ENCODE assay signal across 28 cellular contexts in genomic region chr10:130547368-130547767, GRCh38.
A peak's percentile ranks its signal among the peaks of the same experiment; 100 is the strongest.
DNase-seq lines count a peak whose midpoint lies in the region; ATAC-seq and TF ChIP-seq lines count a peak whose summit lies in the region.
"Had no signal": no experiment of that assay in that cellular context is flagged by ENCODE, and none has a peak within 500 bp of the region (broad histone marks: within the 10 kb centered on the region; RNA-seq: fewer than 3 reads in every experiment).

No MANE protein-coding gene starts in this region.

- H3K9me3 Mint-ChIP-seq in neural crest cell = no peaks in the 10 kb centered on the region
- H3K9me3 Mint-ChIP-seq: activated naive CD8-positive, alpha-beta T cell treated with anti-CD3 and anti-CD28 coated beads, Interleukin-2, amount 10 ng/mL, durations not matched to agents 7 days and 5 days; activated T-helper 1 cell treated with anti-CD3 and anti-CD28 coated beads, Interleukin-12 subunit alpha, Interleukin-12 subunit beta, Interleukin-2, Interleukin-4 antibody, amounts not matched to agents 30 ng/mL and 10 ng/mL and 1 ng/mL, durations not matched to agents 14 hours and 24 hours and 36 hours had no signal

- H3K4me3 ChIP-seq in H7 (ENCODE audit: insufficient read depth, low read depth, low read length) = no peak overlapping the region
- H3K4me3 ChIP-seq: A549, body of pancreas, coronary artery, SJSA1, spleen had no signal

- no peaks in the 10 kb centered on the region for H3K27me3 ChIP-seq in H7 (ENCODE audit: control insufficient read depth, insufficient read depth, low read length)
- H3K27me3 ChIP-seq: SJSA1 had no signal

- no peak overlapping the region for H3K27ac Mint-ChIP-seq in neural crest cell (ENCODE audit: unreplicated experiment)
- H3K27ac Mint-ChIP-seq: activated naive CD8-positive, alpha-beta T cell treated with anti-CD3 and anti-CD28 coated beads, Interleukin-2, amount 10 ng/mL, durations not matched to agents 7 days and 5 days; activated T-helper 1 cell treated with anti-CD3 and anti-CD28 coated beads, Interleukin-12 subunit alpha, Interleukin-12 subunit beta, Interleukin-2, Interleukin-4 antibody, amounts not matched to agents 30 ng/mL and 10 ng/mL and 1 ng/mL, durations not matched to agents 14 hours and 24 hours and 36 hours; CD14-positive monocyte; naive thymus-derived CD4-positive, alpha-beta T cell had no signal

- H3K4me1 Mint-ChIP-seq in neural crest cell = no peaks in the 10 kb centered on the region
- H3K4me1 Mint-ChIP-seq: activated naive CD8-positive, alpha-beta T cell treated with anti-CD3 and anti-CD28 coated beads, Interleukin-2, amount 10 ng/mL, durations not matched to agents 7 days and 5 days; CD14-positive monocyte; naive thymus-derived CD4-positive, alpha-beta T cell had no signal

- ATAC-seq in HG03097 (IDR thresholded peaks at IDR 0.05; ENCODE audit: low FRiP score, unreplicated experiment) (no peak), GM21381 (IDR thresholded peaks at IDR 0.05; ENCODE audit: unreplicated experiment) (no peak)
- ATAC-seq: body of pancreas; naive thymus-derived CD4-positive, alpha-beta T cell; PC-3 had no signal

- H3K27ac ChIP-seq in VCaP = no peak overlapping the region
- H3K27ac ChIP-seq: A549, body of pancreas, coronary artery, SJSA1, spleen had no signal

- peak; percentile 52; the same call in 1 of the 2 replicates for TF ChIP-seq CTCF in VCaP (conservative IDR thresholded peaks at IDR 0.05)
- peak; percentile 41 for TF ChIP-seq CTCF in neural crest cell (conservative IDR thresholded peaks at IDR 0.05)

- peak; percentile 41 for DNase-seq in NCI-H748 (lab: John Stamatoyannopoulos, UW; ENCODE audit: unreplicated experiment)
- DNase-seq in NCI-H748 treated with DMSO at 0.1 percent for 48 hours (lab: John Stamatoyannopoulos, UW) = no peak
- DNase-seq in H7 = peak; percentile 65
- DNase-seq in neural crest cell (ENCODE audit: low read depth, low spot score) = no peak
- DNase-seq in GDM1 (lab: John Stamatoyannopoulos, UW) = no peak
- DNase-seq: activated CD4-positive, CD25-positive, alpha-beta regulatory T cell treated with anti-CD3 and anti-CD28 coated beads, Interleukin-2, amount 50 U/mL, for 72 hours; activated naive CD8-positive, alpha-beta T cell treated with anti-CD3 and anti-CD28 coated beads, Interleukin-2, amount 10 ng/mL, durations not matched to agents 7 days and 5 days; body of pancreas; DMS153; kidney; mammary epithelial cell; naive thymus-derived CD4-positive, alpha-beta T cell; NCI-H1092 treated with DMSO at 0.1 percent for 48 hours; NCI-H2081; NCI-H524 treated with DMSO at 0.1 percent for 48 hours; PC-3; posterior cingulate gyrus; spleen; stimulated activated CD8-positive, alpha-beta memory T cell treated with anti-CD3 and anti-CD28 coated beads, Interleukin-4, amount 100 ng/mL, for 48 hours; T-helper 9 cell had no signal

- peaks cover 40% of the 10 kb centered on the region for H3K27me3 Mint-ChIP-seq in neural crest cell (ENCODE audit: low read depth)
- H3K27me3 Mint-ChIP-seq: activated naive CD8-positive, alpha-beta T cell treated with anti-CD3 and anti-CD28 coated beads, Interleukin-2, amount 10 ng/mL, durations not matched to agents 7 days and 5 days had no signal

- H3K36me3 Mint-ChIP-seq in neural crest cell (ENCODE audit: low read depth) = no peaks in the 10 kb centered on the region
- H3K36me3 Mint-ChIP-seq: activated naive CD8-positive, alpha-beta T cell treated with anti-CD3 and anti-CD28 coated beads, Interleukin-2, amount 10 ng/mL, durations not matched to agents 7 days and 5 days; CD14-positive monocyte; naive thymus-derived CD4-positive, alpha-beta T cell had no signal

- H3K36me3 ChIP-seq in H7 (replicated peaks; ENCODE audit: control insufficient read depth, insufficient read depth, low read length) = no peaks in the 10 kb centered on the region
- H3K36me3 ChIP-seq: SJSA1, spleen had no signal

- no peak overlapping the region for H3K4me3 Mint-ChIP-seq in neural crest cell
- H3K4me3 Mint-ChIP-seq: activated naive CD8-positive, alpha-beta T cell treated with anti-CD3 and anti-CD28 coated beads, Interleukin-2, amount 10 ng/mL, durations not matched to agents 7 days and 5 days; activated T-helper 1 cell treated with anti-CD3 and anti-CD28 coated beads, Interleukin-12 subunit alpha, Interleukin-12 subunit beta, Interleukin-2, Interleukin-4 antibody, amounts not matched to agents 30 ng/mL and 10 ng/mL and 1 ng/mL, durations not matched to agents 14 hours and 24 hours and 36 hours; CD14-positive monocyte; naive thymus-derived CD4-positive, alpha-beta T cell had no signal

Comparison
In these comparisons a context has a peak if more than half of its experiments do, and no peak if none do; other contexts are left out.
1. DNase-seq: peak in NCI-H748 (single experiment) and H7 (single experiment); none in NCI-H748 treated with DMSO at 0.1 percent for 48 hours (single experiment), neural crest cell (single experiment) and GDM1 (single experiment).